ENCODE assay signal across 2 cellular contexts in the genomic region with DNA sequence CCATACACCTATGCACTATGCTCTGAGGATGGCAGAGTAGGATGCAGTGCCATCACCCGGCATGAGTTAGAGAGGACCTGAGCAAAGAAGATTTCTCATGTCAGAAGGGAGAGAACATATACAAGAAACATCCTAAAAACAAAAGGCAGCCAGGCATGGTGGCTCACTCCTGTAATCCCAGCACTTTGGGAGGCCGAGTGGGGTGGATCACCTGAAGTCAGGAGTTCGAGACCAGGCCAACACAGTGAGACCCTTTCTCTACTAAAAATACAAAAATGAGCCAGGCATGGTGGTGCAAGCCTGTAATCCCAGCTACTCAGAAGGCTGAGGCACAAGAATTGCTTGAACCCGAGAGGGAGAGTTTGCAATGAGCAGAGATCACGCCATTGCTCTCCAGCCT.
TF ChIP-seq lines count a peak whose summit lies in the region.
"Not testable (repeated sequence)": the region's sequence is repeated elsewhere in the genome, so short reads cannot be mapped to it uniquely, and the experiment has no call there.

No MANE protein-coding gene starts in this region.

- peaks cover 85% of the 10 kb centered on the region for H3K4me1 ChIP-seq in DOHH2 (ENCODE audit: control insufficient read depth, low read length)
- H3K4me1 ChIP-seq in HEK293 (ENCODE audit: control insufficient read depth, insufficient read depth, low read length), result peaks cover 14% of the 10 kb centered on the region

- peaks cover 15% of the 10 kb centered on the region for H3F3A ChIP-seq in DOHH2 (ENCODE audit: control insufficient read depth, insufficient read depth)

- CTCF ChIA-PET in HEK293 (lab: Yijun Ruan, JAX), result not testable (repeated sequence)

- peaks cover 99% of the 10 kb centered on the region for H3K79me2 ChIP-seq in DOHH2 (ENCODE audit: control insufficient read depth, low read length)

- H3K4me3 ChIP-seq in DOHH2 (ENCODE audit: low read length); HEK293 (ENCODE audit: low read depth, low read length): not testable (repeated sequence)

- not testable (repeated sequence) for H3K27me3 ChIP-seq in DOHH2 (ENCODE audit: control insufficient read depth, low read length)

- H3K36me3 ChIP-seq in DOHH2 (ENCODE audit: control insufficient read depth, low read length), result peaks cover 78% of the 10 kb centered on the region
- not testable (repeated sequence) for H3K36me3 ChIP-seq in HEK293 (ENCODE audit: control insufficient read depth in 2 of 2, insufficient read depth in 1 of 2, low read length in 2 of 2)

- not testable (repeated sequence) for H3K27ac ChIP-seq in DOHH2 (ENCODE audit: low read depth, low read length); HEK293 (ENCODE audit: extremely low read depth, low read depth, low read length)

- H3K4me2 ChIP-seq in DOHH2 (ENCODE audit: low read length), result 0 out of 2 replicates have a peak overlapping the region, but pooled peaks have one; percentile 3

- not testable (repeated sequence) for TF ChIP-seq CTCF in DOHH2 (IDR thresholded peaks at IDR 0.05; ENCODE audit: low read depth, low read length, poor library complexity, severe bottlenecking); HEK293 (tag by site-specific recombination; IDR thresholded peaks at IDR 0.05)

- H4K20me1 ChIP-seq in DOHH2 (ENCODE audit: control insufficient read depth, insufficient read depth, low read depth, low read length), result not testable (repeated sequence)

- not testable (repeated sequence) for H3K9me2 ChIP-seq in DOHH2 (replicated peaks; ENCODE audit: control insufficient read depth, low read length)

- H3K9me3 ChIP-seq in DOHH2 (ENCODE audit: control insufficient read depth, insufficient read depth, low read length); HEK293 (ENCODE audit: control insufficient read depth, insufficient read depth, low read depth, low read length): not testable (repeated sequence)

- POLR2A ChIA-PET in HEK293 (lab: Yijun Ruan, JAX), result not testable (repeated sequence)

TF ChIP-seq in HEK293, 187 proteins besides CTCF, POLR2A, EP300 and RAD21:
- peak; percentile 94 for TF ChIP-seq ZNF121 (tag by site-specific recombination; IDR thresholded peaks at IDR 0.05)
